1 cellular context compared by ENCODE assay signal in the genomic region with DNA sequence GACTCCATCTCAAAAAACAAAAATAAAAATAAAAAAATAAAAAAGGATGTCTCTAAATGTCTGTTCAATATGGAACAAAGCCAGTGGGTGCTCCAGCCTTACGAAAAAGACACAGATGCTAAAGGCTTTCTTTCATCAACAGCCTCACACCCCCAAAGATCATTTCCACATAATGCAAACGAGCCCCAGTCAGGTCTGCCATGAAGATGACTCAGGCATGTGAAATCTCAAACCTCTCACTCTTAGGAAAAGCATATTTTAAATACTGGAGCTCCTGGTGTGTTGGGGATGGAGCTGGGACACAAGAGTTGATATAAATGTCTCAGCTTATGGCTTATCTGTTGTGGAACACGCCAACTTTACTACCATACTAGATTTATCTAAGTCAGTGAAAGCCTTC.
TF ChIP-seq lines count a peak whose summit lies in the region.

No MANE protein-coding gene starts in this region.

TF ChIP-seq in IMR-90, 13 proteins besides CTCF, POLR2A, EP300 and RAD21:
- no peak for TF ChIP-seq CHD1 (IDR thresholded peaks at IDR 0.05; ENCODE audit: low read depth, low read length)
- no peak for TF ChIP-seq SMC3 (IDR thresholded peaks at IDR 0.05; ENCODE audit: low read depth, low read length)
- no peak for TF ChIP-seq MAFK (IDR thresholded peaks at IDR 0.05; ENCODE audit: low read depth, low read length)
- TF ChIP-seq NFE2L2 (IDR thresholded peaks at IDR 0.05; ENCODE audit: low read depth, low read length): no peak
- TF ChIP-seq, protein P1, sequence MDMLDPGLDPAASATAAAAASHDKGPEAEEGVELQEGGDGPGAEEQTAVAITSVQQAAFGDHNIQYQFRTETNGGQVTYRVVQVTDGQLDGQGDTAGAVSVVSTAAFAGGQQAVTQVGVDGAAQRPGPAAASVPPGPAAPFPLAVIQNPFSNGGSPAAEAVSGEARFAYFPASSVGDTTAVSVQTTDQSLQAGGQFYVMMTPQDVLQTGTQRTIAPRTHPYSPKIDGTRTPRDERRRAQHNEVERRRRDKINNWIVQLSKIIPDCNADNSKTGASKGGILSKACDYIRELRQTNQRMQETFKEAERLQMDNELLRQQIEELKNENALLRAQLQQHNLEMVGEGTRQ (IDR thresholded peaks at IDR 0.05; ENCODE audit: low read depth, low read length): no peak
- no peak for TF ChIP-seq RFX5 (IDR thresholded peaks at IDR 0.05; ENCODE audit: low read depth, low read length)
- TF ChIP-seq, protein P2, sequence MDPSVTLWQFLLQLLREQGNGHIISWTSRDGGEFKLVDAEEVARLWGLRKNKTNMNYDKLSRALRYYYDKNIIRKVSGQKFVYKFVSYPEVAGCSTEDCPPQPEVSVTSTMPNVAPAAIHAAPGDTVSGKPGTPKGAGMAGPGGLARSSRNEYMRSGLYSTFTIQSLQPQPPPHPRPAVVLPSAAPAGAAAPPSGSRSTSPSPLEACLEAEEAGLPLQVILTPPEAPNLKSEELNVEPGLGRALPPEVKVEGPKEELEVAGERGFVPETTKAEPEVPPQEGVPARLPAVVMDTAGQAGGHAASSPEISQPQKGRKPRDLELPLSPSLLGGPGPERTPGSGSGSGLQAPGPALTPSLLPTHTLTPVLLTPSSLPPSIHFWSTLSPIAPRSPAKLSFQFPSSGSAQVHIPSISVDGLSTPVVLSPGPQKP (IDR thresholded peaks at IDR 0.05; ENCODE audit: borderline replicate concordance, low read depth, low read length): no peak
- TF ChIP-seq BHLHE40 (IDR thresholded peaks at IDR 0.05; ENCODE audit: low read depth, low read length): no peak
- TF ChIP-seq MXI1 (IDR thresholded peaks at IDR 0.05; ENCODE audit: borderline replicate concordance, low read depth, low read length): no peak
- TF ChIP-seq FOS (IDR thresholded peaks at IDR 0.05; ENCODE audit: low read depth, low read length): no peak
- TF ChIP-seq CEBPB (IDR thresholded peaks at IDR 0.05; ENCODE audit: low read depth, low read length): no peak
- TF ChIP-seq RCOR1 (IDR thresholded peaks at IDR 0.05; ENCODE audit: insufficient replicate concordance, low read length): no peak
- no peak for TF ChIP-seq MAZ (IDR thresholded peaks at IDR 0.05; ENCODE audit: borderline replicate concordance, low read depth, low read length)
